ENCODE assay signal across 8 cellular contexts in genomic region chr1:9426291-9426711, GRCh38.
DNase-seq lines count a peak whose midpoint lies in the region; ATAC-seq and TF ChIP-seq lines count a peak whose summit lies in the region.

No MANE protein-coding gene starts in this region.

- H3K27me3 ChIP-seq in Loucy (ENCODE audit: insufficient read depth, low read length, poor library complexity, severe bottlenecking) = no peaks in the 10 kb centered on the region

- no peaks in the 10 kb centered on the region for H3K36me3 ChIP-seq in Loucy (ENCODE audit: insufficient read depth, low read length)

- H2AFZ ChIP-seq in Loucy (ENCODE audit: low read length) = no peak overlapping the region

- peaks cover 26% of the 10 kb centered on the region for H3K27me3 Mint-ChIP-seq in HFFc6 (ENCODE audit: insufficient read depth)

- peaks cover 23% of the 10 kb centered on the region for H3K4me1 Mint-ChIP-seq in HFFc6 (ENCODE audit: low read depth)

- DNase-seq in COLO668 (lab: John Stamatoyannopoulos, UW; ENCODE audit: unreplicated experiment) (peak; percentile 28), mucosa of gallbladder (ENCODE audit: low spot score) (peak; percentile 46), HFFc6 (no peak), NCI-H1092 (lab: John Stamatoyannopoulos, UW) (no peak), dermis blood vessel endothelial cell (no peak)
- DNase-seq in activated CD8-positive, alpha-beta memory T cell treated with anti-CD3 and anti-CD28 coated beads for 48 hours (ENCODE audit: low read depth in 2 of 3, low spot score in 2 of 3) = peak; percentile 17 to 42 (median 38)

- H3K27ac Mint-ChIP-seq in HFFc6 = no peak overlapping the region

- H3K9me2 ChIP-seq in Loucy (replicated peaks; ENCODE audit: low read depth, low read length) = no peaks in the 10 kb centered on the region

- H3K9ac ChIP-seq in Loucy (ENCODE audit: low read depth, low read length, poor library complexity, severe bottlenecking) = peak overlapping the region; percentile 73

- TF ChIP-seq CTCF in Loucy (conservative IDR thresholded peaks at IDR 0.05; ENCODE audit: low read length) (no peak), HFFc6 (IDR thresholded peaks at IDR 0.05) (no peak)

- peak overlapping the region; percentile 66 for H3K4me3 ChIP-seq in Loucy (ENCODE audit: low read length, poor library complexity, severe bottlenecking)

- peaks cover 16% of the 10 kb centered on the region for H3F3A ChIP-seq in Loucy (ENCODE audit: low read depth)

- H3K9me3 Mint-ChIP-seq in HFFc6 = no peaks in the 10 kb centered on the region

- no peaks in the 10 kb centered on the region for H3K36me3 Mint-ChIP-seq in HFFc6 (ENCODE audit: low read depth)

- H3K9me3 ChIP-seq in Loucy (ENCODE audit: insufficient read depth, low read depth, low read length) = no peaks in the 10 kb centered on the region

- H3K4me1 ChIP-seq in Loucy (ENCODE audit: insufficient read depth, low read length, poor library complexity, severe bottlenecking) = peaks cover 75% of the 10 kb centered on the region

- H3K79me2 ChIP-seq in Loucy (ENCODE audit: insufficient read depth, low read length) = peaks cover 3% of the 10 kb centered on the region; the same call in 1 of the 2 replicates

- peak; percentile 61 for ATAC-seq in GM21528 (IDR thresholded peaks at IDR 0.05; ENCODE audit: low FRiP score, unreplicated experiment)

- peak overlapping the region; percentile 75 for H3K4me2 ChIP-seq in Loucy (ENCODE audit: low read depth, low read length, poor library complexity, severe bottlenecking)

- H4K20me1 ChIP-seq in Loucy (ENCODE audit: insufficient read depth, low read length, poor library complexity, severe bottlenecking) = no peaks in the 10 kb centered on the region

- H3K4me3 Mint-ChIP-seq in HFFc6 = no peak overlapping the region

Comparison
In these comparisons a context has a peak if more than half of its experiments do, and no peak if none do; other contexts are left out.
1. DNase-seq: peak in COLO668 (single experiment), activated CD8-positive, alpha-beta memory T cell treated with anti-CD3 and anti-CD28 coated beads for 48 hours (3 of 3) and mucosa of gallbladder (single experiment); none in HFFc6 (single experiment), NCI-H1092 (single experiment) and dermis blood vessel endothelial cell (single experiment).